In the genomic region with DNA sequence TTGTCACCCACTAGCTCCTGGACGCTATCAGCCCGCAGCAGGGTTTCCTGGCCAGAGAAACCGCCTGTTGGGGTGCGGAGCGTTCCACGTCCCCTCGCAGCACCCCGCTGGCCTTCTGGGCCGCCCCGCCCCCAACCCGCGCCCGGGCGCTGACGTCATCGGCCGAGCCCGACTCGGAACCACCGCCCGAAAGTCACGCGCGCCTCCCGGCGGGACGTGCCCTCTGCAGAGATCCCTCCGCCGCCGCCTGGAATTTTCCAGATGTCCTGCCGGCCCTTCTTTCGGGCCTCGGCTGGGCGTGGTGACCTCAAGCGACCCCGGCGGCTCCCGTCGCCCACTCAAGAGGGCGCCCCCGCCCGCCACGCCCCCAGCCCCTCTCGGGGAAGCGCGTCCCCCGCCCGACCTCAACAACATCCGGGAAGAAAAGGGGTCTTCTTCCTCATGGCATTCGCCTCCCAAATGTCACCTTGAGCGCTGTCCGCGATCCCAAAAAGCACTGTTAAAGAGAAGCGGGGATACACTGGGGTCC, we compare ENCODE assay signal across 1 cellular context.
A peak's percentile ranks its signal among the peaks of the same experiment; 100 is the strongest.
TF ChIP-seq lines count a peak whose summit lies in the region.

No MANE protein-coding gene starts in this region.

TF ChIP-seq in HEK293, 187 proteins besides CTCF, POLR2A, EP300 and RAD21 (continued from another document and continues in another):
- TF ChIP-seq ZNF26 (tag by site-specific recombination; IDR thresholded peaks at IDR 0.05) (no peak), SCRT2 (tag by site-specific recombination; IDR thresholded peaks at IDR 0.05) (peak; percentile 87), KLF16 (tag by site-specific recombination; IDR thresholded peaks at IDR 0.05) (no peak), ZNF214 (tag by site-specific recombination; IDR thresholded peaks at IDR 0.05; ENCODE audit: borderline replicate concordance) (no peak), ZNF404 (tag by site-specific recombination; IDR thresholded peaks at IDR 0.05) (no peak), ZNF223 (tag by site-specific recombination; IDR thresholded peaks at IDR 0.05) (no peak), ZIC2 (tag by site-specific recombination; IDR thresholded peaks at IDR 0.05) (peak; percentile 97), WT1 (tag by site-specific recombination; IDR thresholded peaks at IDR 0.05) (peak; percentile 81), ZSCAN30 (tag by site-specific recombination; IDR thresholded peaks at IDR 0.05) (peak; percentile 72), ZNF138 (tag by site-specific recombination; IDR thresholded peaks at IDR 0.05; ENCODE audit: borderline replicate concordance) (no peak), MZF1 (tag by site-specific recombination; IDR thresholded peaks at IDR 0.05; ENCODE audit: borderline replicate concordance) (0 out of 2 replicates have a peak, but pooled peaks have one; percentile 2), PRDM2 (tag by site-specific recombination; IDR thresholded peaks at IDR 0.05; ENCODE audit: borderline replicate concordance) (no peak), ZEB2 (tag by site-specific recombination; IDR thresholded peaks at IDR 0.05) (peak; percentile 97), ZNF510 (tag by site-specific recombination; IDR thresholded peaks at IDR 0.05; ENCODE audit: insufficient replicate concordance) (no peak), ZNF701 (tag by site-specific recombination; IDR thresholded peaks at IDR 0.05) (no peak), GFI1B (tag by site-specific recombination; IDR thresholded peaks at IDR 0.05) (no peak), BCL6B (tag by site-specific recombination; IDR thresholded peaks at IDR 0.05) (no peak), ZNF2 (tag by site-specific recombination; IDR thresholded peaks at IDR 0.05) (no peak), ZNF837 (tag by site-specific recombination; IDR thresholded peaks at IDR 0.05) (no peak), ZNF677 (tag by site-specific recombination; IDR thresholded peaks at IDR 0.05) (no peak), ZBTB7A (tag by site-specific recombination; IDR thresholded peaks at IDR 0.05; ENCODE audit: low read depth) (no peak), ZBTB48 (tag by site-specific recombination; IDR thresholded peaks at IDR 0.05) (no peak), ZNF175 (tag by site-specific recombination; IDR thresholded peaks at IDR 0.05) (no peak), ZNF114 (tag by site-specific recombination; IDR thresholded peaks at IDR 0.05) (no peak), TSHZ1 (tag by site-specific recombination; IDR thresholded peaks at IDR 0.05; ENCODE audit: borderline replicate concordance) (peak; percentile 54; the same call in 1 of the 2 replicates), SP2 (tag by site-specific recombination; IDR thresholded peaks at IDR 0.05) (0 out of 2 replicates have a peak, but pooled peaks have one; percentile 17), ZNF37A (tag by site-specific recombination; IDR thresholded peaks at IDR 0.05) (no peak), ZNF692 (tag by site-specific recombination; IDR thresholded peaks at IDR 0.05) (no peak), PRDM1 (tag by site-specific recombination; IDR thresholded peaks at IDR 0.05) (no peak), ZNF302 (tag by site-specific recombination; IDR thresholded peaks at IDR 0.05; ENCODE audit: low read depth) (no peak), SETDB1 (IDR thresholded peaks at IDR 0.05; ENCODE audit: insufficient read length, low read length) (no peak)
- TF ChIP-seq, protein P1, sequence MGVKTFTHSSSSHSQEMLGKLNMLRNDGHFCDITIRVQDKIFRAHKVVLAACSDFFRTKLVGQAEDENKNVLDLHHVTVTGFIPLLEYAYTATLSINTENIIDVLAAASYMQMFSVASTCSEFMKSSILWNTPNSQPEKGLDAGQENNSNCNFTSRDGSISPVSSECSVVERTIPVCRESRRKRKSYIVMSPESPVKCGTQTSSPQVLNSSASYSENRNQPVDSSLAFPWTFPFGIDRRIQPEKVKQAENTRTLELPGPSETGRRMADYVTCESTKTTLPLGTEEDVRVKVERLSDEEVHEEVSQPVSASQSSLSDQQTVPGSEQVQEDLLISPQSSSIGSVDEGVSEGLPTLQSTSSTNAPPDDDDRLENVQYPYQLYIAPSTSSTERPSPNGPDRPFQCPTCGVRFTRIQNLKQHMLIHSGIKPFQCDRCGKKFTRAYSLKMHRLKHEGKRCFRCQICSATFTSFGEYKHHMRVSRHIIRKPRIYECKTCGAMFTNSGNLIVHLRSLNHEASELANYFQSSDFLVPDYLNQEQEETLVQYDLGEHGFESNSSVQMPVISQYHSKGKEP (tag by site-specific recombination; IDR thresholded peaks at IDR 0.05) = 0 out of 2 replicates have a peak, but pooled peaks have one; percentile 22
- TF ChIP-seq, protein P2, sequence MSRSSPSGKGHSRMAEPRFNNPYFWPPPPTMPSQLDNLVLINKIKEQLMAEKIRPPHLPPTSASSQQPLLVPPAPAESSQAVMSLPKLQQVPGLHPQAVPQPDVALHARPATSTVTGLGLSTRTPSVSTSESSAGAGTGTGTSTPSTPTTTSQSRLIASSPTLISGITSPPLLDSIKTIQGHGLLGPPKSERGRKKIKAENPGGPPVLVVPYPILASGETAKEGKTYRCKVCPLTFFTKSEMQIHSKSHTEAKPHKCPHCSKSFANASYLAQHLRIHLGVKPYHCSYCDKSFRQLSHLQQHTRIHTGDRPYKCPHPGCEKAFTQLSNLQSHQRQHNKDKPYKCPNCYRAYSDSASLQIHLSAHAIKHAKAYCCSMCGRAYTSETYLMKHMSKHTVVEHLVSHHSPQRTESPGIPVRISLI (tag by site-specific recombination; IDR thresholded peaks at IDR 0.05) = no peak
- TF ChIP-seq, protein P3, sequence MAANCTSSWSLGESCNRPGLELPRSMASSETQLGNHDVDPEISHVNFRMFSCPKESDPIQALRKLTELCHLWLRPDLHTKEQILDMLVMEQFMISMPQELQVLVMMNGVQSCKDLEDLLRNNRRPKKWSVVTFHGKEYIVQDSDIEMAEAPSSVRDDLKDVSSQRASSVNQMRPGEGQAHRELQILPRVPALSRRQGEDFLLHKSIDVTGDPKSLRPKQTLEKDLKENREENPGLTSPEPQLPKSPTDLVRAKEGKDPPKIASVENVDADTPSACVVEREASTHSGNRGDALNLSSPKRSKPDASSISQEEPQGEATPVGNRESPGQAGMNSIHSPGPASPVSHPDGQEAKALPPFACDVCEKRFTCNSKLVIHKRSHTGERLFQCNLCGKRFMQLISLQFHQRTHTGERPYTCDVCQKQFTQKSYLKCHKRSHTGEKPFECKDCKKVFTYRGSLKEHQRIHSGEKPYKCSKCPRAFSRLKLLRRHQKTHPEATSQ (tag by site-specific recombination; IDR thresholded peaks at IDR 0.05) = 0 out of 2 replicates have a peak, but pooled peaks have one; percentile 30
- TF ChIP-seq, protein P4, sequence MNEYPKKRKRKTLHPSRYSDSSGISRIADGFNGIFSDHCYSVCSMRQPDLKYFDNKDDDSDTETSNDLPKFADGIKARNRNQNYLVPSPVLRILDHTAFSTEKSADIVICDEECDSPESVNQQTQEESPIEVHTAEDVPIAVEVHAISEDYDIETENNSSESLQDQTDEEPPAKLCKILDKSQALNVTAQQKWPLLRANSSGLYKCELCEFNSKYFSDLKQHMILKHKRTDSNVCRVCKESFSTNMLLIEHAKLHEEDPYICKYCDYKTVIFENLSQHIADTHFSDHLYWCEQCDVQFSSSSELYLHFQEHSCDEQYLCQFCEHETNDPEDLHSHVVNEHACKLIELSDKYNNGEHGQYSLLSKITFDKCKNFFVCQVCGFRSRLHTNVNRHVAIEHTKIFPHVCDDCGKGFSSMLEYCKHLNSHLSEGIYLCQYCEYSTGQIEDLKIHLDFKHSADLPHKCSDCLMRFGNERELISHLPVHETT (tag by site-specific recombination; IDR thresholded peaks at IDR 0.05) = no peak
